ENCODE assay signal across 25 cellular contexts in genomic region chr20:20405619-20406018, GRCh38. TPM values are rescaled to one million over a fixed set of nuclear protein-coding genes. Genes with fewer than 3 reads are reported as not detected.
A peak's percentile ranks its signal among the peaks of the same experiment; 100 is the strongest.
DNase-seq lines count a peak whose midpoint lies in the region; ATAC-seq lines count a peak whose summit lies in the region.
"Had no signal": no experiment of that assay in that cellular context is flagged by ENCODE, and none has a peak within 500 bp of the region (broad histone marks: within the 10 kb centered on the region; RNA-seq: fewer than 3 reads in every experiment).

No MANE protein-coding gene starts in this region.

- no peaks in the 10 kb centered on the region for H3K36me3 ChIP-seq in KOPT-K1 (ENCODE audit: insufficient read depth, low read length)

- H3K27ac ChIP-seq in KOPT-K1 (ENCODE audit: low read depth, low read length, poor library complexity, severe bottlenecking): peak overlapping the region; percentile 7
- H3K27ac ChIP-seq: 22Rv1, C4-2B had no signal

- intact Hi-C loops in posterior vena cava (cut with DNase I): loop anchor here in 1 of 2 donors (10.0 kb wide), 1 partner anchor 61 kb away; no protein-coding TSS in a partner anchor

- H3K27me3 Mint-ChIP-seq in T-helper 17 cell: no peaks in the 10 kb centered on the region
- no peaks in the 10 kb centered on the region for H3K27me3 Mint-ChIP-seq in effector memory CD8-positive, alpha-beta T cell
- H3K27me3 Mint-ChIP-seq: B cell; CD8-positive, alpha-beta memory T cell had no signal

- H3K27ac Mint-ChIP-seq in T-helper 17 cell: peak overlapping the region; percentile 16
- H3K27ac Mint-ChIP-seq in effector memory CD8-positive, alpha-beta T cell: no peak overlapping the region
- H3K27ac Mint-ChIP-seq: B cell had no signal

- peaks cover 6% of the 10 kb centered on the region for H3K4me1 Mint-ChIP-seq in T-helper 17 cell
- H3K4me1 Mint-ChIP-seq in effector memory CD8-positive, alpha-beta T cell (ENCODE audit: low read depth in 2 of 2): peaks cover 0 to 3% of the 10 kb centered on the region in 2 donors
- H3K4me1 Mint-ChIP-seq: B cell; CD8-positive, alpha-beta memory T cell had no signal

- H3K36me3 Mint-ChIP-seq in T-helper 17 cell (ENCODE audit: low read depth): peaks cover 3% of the 10 kb centered on the region
- peaks cover 3% of the 10 kb centered on the region for H3K36me3 Mint-ChIP-seq in effector memory CD8-positive, alpha-beta T cell (ENCODE audit: insufficient read depth)

- H3K9me3 ChIP-seq in KOPT-K1 (ENCODE audit: insufficient read depth, low read length, poor library complexity, severe bottlenecking): no peaks in the 10 kb centered on the region
- H3K9me3 ChIP-seq in T-helper 17 cell (ENCODE audit: control insufficient read depth, low read length, poor library complexity, severe bottlenecking): no peaks in the 10 kb centered on the region

- no peaks in the 10 kb centered on the region for H3K9me3 Mint-ChIP-seq in effector memory CD8-positive, alpha-beta T cell
- H3K9me3 Mint-ChIP-seq: CD8-positive, alpha-beta memory T cell had no signal

- H3K4me3 Mint-ChIP-seq in T-helper 17 cell: no peak overlapping the region
- H3K4me3 Mint-ChIP-seq in effector memory CD8-positive, alpha-beta T cell: no peak overlapping the region
- H3K4me3 Mint-ChIP-seq: B cell; CD8-positive, alpha-beta memory T cell had no signal

- DNase-seq in DMS 273 (lab: John Stamatoyannopoulos, UW; ENCODE audit: unreplicated experiment): peak; percentile 45
- no peak for DNase-seq in DMS 273 treated with DMSO at 0.1 percent for 48 hours (lab: John Stamatoyannopoulos, UW)
- DNase-seq in NCI-H2171 (lab: John Stamatoyannopoulos, UW): peak; percentile 82
- no peak for DNase-seq in T-helper 17 cell
- DNase-seq in posterior vena cava (ENCODE audit: low spot score): no peak
- no peak for DNase-seq in SKM-1 treated with dmso at 0.1 percent for 144 hours (lab: John Stamatoyannopoulos, UW; ENCODE audit: unreplicated experiment)
- no peak for DNase-seq in effector memory CD8-positive, alpha-beta T cell
- DNase-seq: CD8-positive, alpha-beta memory T cell; EL; GDM1; KG1; NCI-H1048; NCI-H1417 treated with DMSO at 0.1 percent for 48 hours; NCI-H1694 treated with DMSO at 0.1 percent for 48 hours; NCI-H345; NCI-H510A treated with DMSO at 0.1 percent for 48 hours; NCI-H82; Right ventricle myocardium superior; RPMI8226 had no signal

- ATAC-seq in T-helper 17 cell: no peak
- no peak for ATAC-seq in effector memory CD8-positive, alpha-beta T cell (replicated peaks)
- ATAC-seq: GM12878, HCT116 had no signal

RNA-seq across cellular contexts. Expression of gene INSM1, which starts 37.7 kb away (rescaled TPM):
- not detected for total RNA-seq in T-helper 17 cell
- not detected for total RNA-seq in posterior vena cava
- total RNA-seq: B cell, Right ventricle myocardium superior had no signal

Comparison
In these comparisons a context has a peak if more than half of its experiments do, and no peak if none do; other contexts are left out.
1. DNase-seq: peak in DMS 273 (single experiment) and NCI-H2171 (single experiment); none in DMS 273 treated with DMSO at 0.1 percent for 48 hours (single experiment), T-helper 17 cell (0 of 3), posterior vena cava (single experiment), SKM-1 treated with dmso at 0.1 percent for 144 hours (single experiment) and effector memory CD8-positive, alpha-beta T cell (0 of 3).